19 cellular contexts compared by ENCODE assay signal in the genomic region with DNA sequence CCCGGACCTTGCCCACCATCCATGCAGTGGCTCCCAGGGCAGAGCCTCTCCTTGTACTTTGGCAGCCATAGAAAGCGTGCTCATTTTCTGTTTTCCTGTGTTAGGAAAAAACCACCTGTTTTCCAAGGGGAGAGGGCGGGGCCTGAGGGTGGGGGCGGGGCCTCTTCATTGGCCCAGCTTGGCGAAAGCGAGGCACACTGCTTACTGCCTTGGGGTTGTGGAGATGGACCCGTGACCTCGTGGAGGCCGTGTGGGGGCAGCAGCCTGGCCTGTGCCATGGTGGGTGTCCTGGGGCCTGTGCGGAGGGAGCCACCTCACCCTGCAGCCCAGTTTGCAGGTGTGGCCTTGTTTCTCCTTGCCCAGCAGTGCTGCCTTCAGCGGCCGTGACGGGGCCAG. TPM values are rescaled to one million over a fixed set of nuclear protein-coding genes. Genes with fewer than 3 reads are reported as not detected.
"Had no signal": no experiment of that assay in that cellular context is flagged by ENCODE, and none has a peak within 500 bp of the region (broad histone marks: within the 10 kb centered on the region; RNA-seq: fewer than 3 reads in every experiment).

No MANE protein-coding gene starts in this region.

- H3K27me3 ChIP-seq: colonic mucosa, heart right ventricle, ovary had no signal

- H3K4me3 ChIP-seq: colonic mucosa, heart right ventricle, left ventricle myocardium inferior, ovary, suprapubic skin had no signal

- H3K27ac Mint-ChIP-seq: activated CD4-positive, alpha-beta memory T cell treated with anti-CD3 and anti-CD28 coated beads, Interleukin-2, amount 10 ng/mL, durations not matched to agents 7 days and 5 days; activated CD4-positive, alpha-beta T cell treated with anti-CD3 and anti-CD28 coated beads for 36 hours; nephron progenitor cell; T-helper 2 cell treated with Interferon-gamma antibody and Interleukin-4, amounts not matched to agents 5 μg/mL and 100 μg/mL, for 36 hours; type B pancreatic cell had no signal

- DNase-seq: activated CD4-positive, alpha-beta memory T cell treated with anti-CD3 and anti-CD28 coated beads, Interleukin-2, amount 10 ng/mL, durations not matched to agents 7 days and 5 days; activated CD4-positive, alpha-beta T cell treated with anti-CD3 and anti-CD28 coated beads for 36 hours; activated CD8-positive, alpha-beta memory T cell treated with anti-CD3 and anti-CD28 coated beads, Interleukin-2, amount 50 U/mL, for 4 hours; activated naive CD4-positive, alpha-beta T cell; colonic mucosa; left ventricle myocardium inferior; mesendoderm; nephron progenitor cell; stimulated activated CD4-positive, alpha-beta T cell treated with anti-CD3 and anti-CD28 coated beads, Interleukin-12 subunit alpha, Interleukin-12 subunit beta, amount 100 ng/mL, for 4 hours; stimulated activated naive CD4-positive, alpha-beta T cell treated with Interleukin-2 at 50 U/mL for 16 hours had no signal

- ATAC-seq: activated CD4-positive, alpha-beta T cell treated with anti-CD3 and anti-CD28 coated beads for 36 hours; heart right ventricle had no signal

- H3K9me3 Mint-ChIP-seq: activated CD4-positive, alpha-beta memory T cell treated with anti-CD3 and anti-CD28 coated beads, Interleukin-2, amount 10 ng/mL, durations not matched to agents 7 days and 5 days; nephron progenitor cell; T-helper 2 cell treated with Interferon-gamma antibody and Interleukin-4, amounts not matched to agents 5 μg/mL and 100 μg/mL, for 36 hours; type B pancreatic cell had no signal

- H3K27me3 Mint-ChIP-seq: activated CD4-positive, alpha-beta memory T cell treated with anti-CD3 and anti-CD28 coated beads, Interleukin-2, amount 10 ng/mL, durations not matched to agents 7 days and 5 days; activated CD4-positive, alpha-beta T cell treated with anti-CD3 and anti-CD28 coated beads for 36 hours; type B pancreatic cell had no signal

- H3K4me3 Mint-ChIP-seq: activated CD4-positive, alpha-beta memory T cell treated with anti-CD3 and anti-CD28 coated beads, Interleukin-2, amount 10 ng/mL, durations not matched to agents 7 days and 5 days; activated CD4-positive, alpha-beta T cell treated with anti-CD3 and anti-CD28 coated beads for 36 hours; nephron progenitor cell; T-helper 2 cell treated with Interferon-gamma antibody and Interleukin-4, amounts not matched to agents 5 μg/mL and 100 μg/mL, for 36 hours; type B pancreatic cell had no signal

- H3K27ac ChIP-seq: ovary, suprapubic skin had no signal

- H3K36me3 ChIP-seq: colonic mucosa, ovary had no signal

- H3K36me3 Mint-ChIP-seq: type B pancreatic cell had no signal

- H3K9me3 ChIP-seq: colonic mucosa, heart right ventricle, left ventricle myocardium inferior, ovary, suprapubic skin had no signal

- FAIRE-seq: astrocyte, frontal cortex, keratinocyte had no signal

RNA-seq across cellular contexts. Expression of a gene that starts 22.0 kb away (rescaled TPM):
- total RNA-seq: activated CD4-positive, alpha-beta memory T cell treated with anti-CD3 and anti-CD28 coated beads, Interleukin-2, amount 10 ng/mL, durations not matched to agents 7 days and 5 days; activated CD4-positive, alpha-beta T cell treated with anti-CD3 and anti-CD28 coated beads for 36 hours; astrocyte; cardiac septum; colonic mucosa; frontal cortex; ovary had no signal
- polyA plus RNA-seq: keratinocyte, ovary had no signal
